In the genomic region with DNA sequence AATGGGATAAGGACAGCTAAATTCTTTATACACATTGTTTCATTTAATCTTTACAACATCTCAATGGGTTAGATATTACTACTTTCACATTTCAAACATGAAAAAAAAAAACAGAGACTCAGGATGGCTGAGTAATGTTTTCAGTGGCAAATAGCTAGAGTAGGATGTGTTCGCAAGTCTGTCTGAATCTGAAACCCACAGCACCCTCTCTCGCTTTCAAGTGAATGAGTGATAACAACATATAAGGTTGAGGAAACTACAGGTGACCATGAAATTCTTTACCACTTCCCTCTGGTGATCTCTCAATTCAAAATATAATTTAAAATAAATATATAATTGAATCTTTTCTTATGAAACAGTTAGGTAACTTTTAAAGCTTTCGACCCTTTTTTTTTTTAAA, we compare ENCODE assay signal across 28 cellular contexts.
"Had no signal": no experiment of that assay in that cellular context is flagged by ENCODE, and none has a peak within 500 bp of the region (broad histone marks: within the 10 kb centered on the region; RNA-seq: fewer than 3 reads in every experiment).

No MANE protein-coding gene starts in this region.

- H3K27me3 ChIP-seq: neural progenitor cell, ovary, right lobe of liver, sigmoid colon, stomach, thyroid gland, tibial nerve, upper lobe of right lung, uterus had no signal

- H2AFZ ChIP-seq: neural progenitor cell, parathyroid adenoma had no signal

- H3K9ac ChIP-seq: neural progenitor cell, parathyroid adenoma had no signal

- H3K79me2 ChIP-seq: parathyroid adenoma had no signal

- H3K4me3 ChIP-seq: neural progenitor cell, ovary, psoas muscle, right lobe of liver, sigmoid colon, stomach, thoracic aorta, thyroid gland, tibial nerve, upper lobe of right lung, uterus had no signal

- H3K9me3 Mint-ChIP-seq: nephron; neural progenitor cell; stimulated activated naive B cell treated with anti-CD40 and anti-IgM and Interleukin-4, amounts not matched to agents 10 μg/mL and 1 μg/mL and 100 μg/mL, for 72 hours; stimulated activated naive CD8-positive, alpha-beta T cell treated with anti-CD3 and anti-CD28 coated beads, Interleukin-15, Interleukin-2, amounts not matched to agents 100 ng/mL and 50 ng/mL, for 24 hours; type B pancreatic cell had no signal

- DNase-seq: natural killer cell; occipital lobe; ovary; posterior cingulate gyrus; psoas muscle; right cardiac atrium; right lobe of liver; sigmoid colon; small intestine; stimulated activated CD4-positive, alpha-beta T cell treated with anti-CD3 and anti-CD28 coated beads, Interleukin-15, amount 100 ng/mL, for 24 hours; stimulated activated CD4-positive, alpha-beta T cell treated with anti-CD3 and anti-CD28 coated beads, Interleukin-2, amount 100 ng/mL, for 24 hours; stimulated activated CD4-positive, alpha-beta T cell treated with anti-CD3 and anti-CD28 coated beads, Interleukin-2, amount 100 ng/mL, for 48 hours; stimulated activated CD4-positive, alpha-beta T cell treated with anti-CD3 and anti-CD28 coated beads, Interleukin-4, amount 100 ng/mL, for 24 hours; stimulated activated naive B cell treated with anti-CD40 and anti-IgM and Interleukin-4, amounts not matched to agents 10 μg/mL and 1 μg/mL and 100 μg/mL, for 72 hours; stimulated activated naive CD4-positive, alpha-beta T cell treated with Interleukin-2 at 50 U/mL for 16 hours; stomach; thyroid gland; upper lobe of right lung; uterus had no signal

- H3K4me1 Mint-ChIP-seq: natural killer cell; nephron; neural progenitor cell; stimulated activated effector memory CD8-positive, alpha-beta T cell treated with anti-CD3 and anti-CD28 coated beads, Interleukin-12 subunit alpha, Interleukin-12 subunit beta, amount 100 ng/mL, for 72 hours; stimulated activated naive B cell treated with anti-CD40 and anti-IgM and Interleukin-4, amounts not matched to agents 10 μg/mL and 1 μg/mL and 100 μg/mL, for 72 hours had no signal

- H3K36me3 ChIP-seq: ovary, right lobe of liver, sigmoid colon, stomach, thoracic aorta, thyroid gland, tibial nerve, upper lobe of right lung, uterus had no signal

- H3K9me3 ChIP-seq: ovary, psoas muscle, right lobe of liver, sigmoid colon, stomach, thoracic aorta, thyroid gland, tibial nerve, upper lobe of right lung, uterus had no signal

- H3K4me3 Mint-ChIP-seq: natural killer cell; nephron; neural progenitor cell; stimulated activated effector memory CD8-positive, alpha-beta T cell treated with anti-CD3 and anti-CD28 coated beads, Interleukin-12 subunit alpha, Interleukin-12 subunit beta, amount 100 ng/mL, for 72 hours; stimulated activated naive B cell treated with anti-CD40 and anti-IgM and Interleukin-4, amounts not matched to agents 10 μg/mL and 1 μg/mL and 100 μg/mL, for 72 hours; stimulated activated naive CD8-positive, alpha-beta T cell treated with anti-CD3 and anti-CD28 coated beads, Interleukin-15, Interleukin-2, amounts not matched to agents 100 ng/mL and 50 ng/mL, for 24 hours; type B pancreatic cell had no signal

- ATAC-seq: natural killer cell; psoas muscle; right cardiac atrium; right lobe of liver; stimulated activated effector memory CD8-positive, alpha-beta T cell treated with anti-CD3 and anti-CD28 coated beads, Interleukin-12 subunit alpha, Interleukin-12 subunit beta, amount 100 ng/mL, for 72 hours; stimulated activated naive B cell treated with anti-CD40 and anti-IgM and Interleukin-4, amounts not matched to agents 10 μg/mL and 1 μg/mL and 100 μg/mL, for 72 hours; upper lobe of right lung had no signal

- H3K4me1 ChIP-seq: neural progenitor cell, parathyroid adenoma, psoas muscle, right lobe of liver, sigmoid colon, stomach, thyroid gland, tibial nerve, upper lobe of right lung, uterus had no signal

- H3K36me3 Mint-ChIP-seq: natural killer cell; neural progenitor cell; stimulated activated effector memory CD8-positive, alpha-beta T cell treated with anti-CD3 and anti-CD28 coated beads, Interleukin-12 subunit alpha, Interleukin-12 subunit beta, amount 100 ng/mL, for 72 hours; stimulated activated naive B cell treated with anti-CD40 and anti-IgM and Interleukin-4, amounts not matched to agents 10 μg/mL and 1 μg/mL and 100 μg/mL, for 72 hours; type B pancreatic cell had no signal

- H3K4me2 ChIP-seq: neural progenitor cell had no signal

- H3K27ac Mint-ChIP-seq: natural killer cell; nephron; neural progenitor cell; progenitor cell of endocrine pancreas; stimulated activated effector memory CD8-positive, alpha-beta T cell treated with anti-CD3 and anti-CD28 coated beads, Interleukin-12 subunit alpha, Interleukin-12 subunit beta, amount 100 ng/mL, for 72 hours; stimulated activated naive B cell treated with anti-CD40 and anti-IgM and Interleukin-4, amounts not matched to agents 10 μg/mL and 1 μg/mL and 100 μg/mL, for 72 hours; stimulated activated naive CD8-positive, alpha-beta T cell treated with anti-CD3 and anti-CD28 coated beads, Interleukin-15, Interleukin-2, amounts not matched to agents 100 ng/mL and 50 ng/mL, for 24 hours; type B pancreatic cell had no signal

- H3K27ac ChIP-seq: neural progenitor cell, ovary, parathyroid adenoma, psoas muscle, right lobe of liver, sigmoid colon, stomach, thoracic aorta, thyroid gland, tibial nerve, upper lobe of right lung, uterus had no signal

- H3K27me3 Mint-ChIP-seq: progenitor cell of endocrine pancreas; stimulated activated naive B cell treated with anti-CD40 and anti-IgM and Interleukin-4, amounts not matched to agents 10 μg/mL and 1 μg/mL and 100 μg/mL, for 72 hours; stimulated activated naive CD8-positive, alpha-beta T cell treated with anti-CD3 and anti-CD28 coated beads, Interleukin-15, Interleukin-2, amounts not matched to agents 100 ng/mL and 50 ng/mL, for 24 hours; type B pancreatic cell had no signal
